Comparison of ENCODE assay signal across 12 cellular contexts in genomic region chr1:34127006-34128000, GRCh38. TPM values are rescaled to one million over a fixed set of nuclear protein-coding genes. Genes with fewer than 3 reads are reported as not detected.
DNase-seq lines count a peak whose midpoint lies in the region; ATAC-seq and TF ChIP-seq lines count a peak whose summit lies in the region.
"Had no signal": no experiment of that assay in that cellular context is flagged by ENCODE, and none has a peak within 500 bp of the region (broad histone marks: within the 10 kb centered on the region; RNA-seq: fewer than 3 reads in every experiment).

No MANE protein-coding gene starts in this region.

- no peaks in the 10 kb centered on the region for H3K36me3 ChIP-seq in BLaER1
- no peaks in the 10 kb centered on the region for H3K36me3 ChIP-seq in BLaER1 treated with 17β-estradiol and CSF1 and Interleukin-3, amounts not matched to agents 10 nM and 100 nM
- no peaks in the 10 kb centered on the region for H3K36me3 ChIP-seq in endodermal cell (ENCODE audit: control insufficient read depth, insufficient read depth, low read length)
- H3K36me3 ChIP-seq: HAP-1 had no signal

- H3K9me3 ChIP-seq in BLaER1, result peaks cover 6% of the 10 kb centered on the region; the same call in 1 of the 2 replicates
- peaks cover 6 to 13% (median 10%) of the 10 kb centered on the region in 11 experiments; a peak in 16 of 22 replicates for H3K9me3 ChIP-seq in BLaER1 treated with 17β-estradiol and CSF1 and Interleukin-3, amounts not matched to agents 10 nM and 100 nM (replicated peaks in 1 of 11)
- no peaks in the 10 kb centered on the region for H3K9me3 ChIP-seq in endodermal cell (ENCODE audit: control insufficient read depth, low read length)
- H3K9me3 ChIP-seq: A549, HAP-1 had no signal

- H3K27ac ChIP-seq in BLaER1, result peak overlapping the region; percentile 95
- peak overlapping the region in 9 of 11 experiments; percentile 36 to 90 (median 82); a peak in 17 of 22 replicates for H3K27ac ChIP-seq in BLaER1 treated with 17β-estradiol and CSF1 and Interleukin-3, amounts not matched to agents 10 nM and 100 nM
- no peak overlapping the region for H3K27ac ChIP-seq in endodermal cell (ENCODE audit: low read depth, low read length)
- H3K27ac ChIP-seq: A549, HL-60 had no signal

- H3K9me3 Mint-ChIP-seq in endodermal cell (no peaks in the 10 kb centered on the region), osteocyte (ENCODE audit: unreplicated experiment) (peaks cover 37% of the 10 kb centered on the region), nephron progenitor cell (no peaks in the 10 kb centered on the region)

- no peak for ATAC-seq in HG03469 (IDR thresholded peaks at IDR 0.05; ENCODE audit: unreplicated experiment)
- ATAC-seq: A549 had no signal

- no peak overlapping the region for H3K27ac Mint-ChIP-seq in endodermal cell
- no peak overlapping the region for H3K27ac Mint-ChIP-seq in osteocyte (ENCODE audit: unreplicated experiment)
- H3K27ac Mint-ChIP-seq in nephron progenitor cell, result no peak overlapping the region
- H3K27ac Mint-ChIP-seq: CD4-positive, CD25-positive, alpha-beta regulatory T cell had no signal

- H3K4me3 ChIP-seq in BLaER1 (peak overlapping the region; percentile 59), endodermal cell (ENCODE audit: low read length) (no peak overlapping the region)
- peak overlapping the region in 9 of 10 experiments; percentile 19 to 61 (median 52); a peak in 16 of 20 replicates for H3K4me3 ChIP-seq in BLaER1 treated with 17β-estradiol and CSF1 and Interleukin-3, amounts not matched to agents 10 nM and 100 nM
- H3K4me3 ChIP-seq: A549, HAP-1 had no signal

- peaks cover 8% of the 10 kb centered on the region for H3K27me3 Mint-ChIP-seq in endodermal cell (ENCODE audit: insufficient read depth)
- H3K27me3 Mint-ChIP-seq in osteocyte (ENCODE audit: unreplicated experiment), result no peaks in the 10 kb centered on the region
- peaks cover 16% of the 10 kb centered on the region for H3K27me3 Mint-ChIP-seq in nephron progenitor cell (ENCODE audit: low read depth, poor library complexity)

- TF ChIP-seq CTCF in endodermal cell (conservative IDR thresholded peaks at IDR 0.05) (no peak), osteocyte (IDR thresholded peaks at IDR 0.05) (no peak), nephron progenitor cell (IDR thresholded peaks at IDR 0.05) (no peak)

- peak overlapping the region; percentile 96 for H3K4me2 ChIP-seq in BLaER1
- H3K4me2 ChIP-seq in BLaER1 treated with 17β-estradiol and CSF1 and Interleukin-3, amounts not matched to agents 10 nM and 100 nM, result peak overlapping the region; percentile 87 to 100 (median 97)
- H3K4me2 ChIP-seq: A549 had no signal

- H3K9ac ChIP-seq in BLaER1 (peak overlapping the region; percentile 78), endodermal cell (ENCODE audit: extremely low read depth, low read length, poor library complexity, severe bottlenecking) (no peak overlapping the region)
- peak overlapping the region in 9 of 11 experiments; percentile 28 to 80 (median 72); a peak in 17 of 22 replicates for H3K9ac ChIP-seq in BLaER1 treated with 17β-estradiol and CSF1 and Interleukin-3, amounts not matched to agents 10 nM and 100 nM

- H3K27me3 ChIP-seq in BLaER1 (no peaks in the 10 kb centered on the region), endodermal cell (ENCODE audit: control insufficient read depth, insufficient read depth, low read length, poor library complexity, severe bottlenecking) (no peaks in the 10 kb centered on the region)
- no peaks in the 10 kb centered on the region for H3K27me3 ChIP-seq in BLaER1 treated with 17β-estradiol and CSF1 and Interleukin-3, amounts not matched to agents 10 nM and 100 nM

- H3K4me1 Mint-ChIP-seq in endodermal cell (no peaks in the 10 kb centered on the region), osteocyte (ENCODE audit: unreplicated experiment) (no peaks in the 10 kb centered on the region), nephron progenitor cell (no peaks in the 10 kb centered on the region)
- H3K4me1 Mint-ChIP-seq: CD4-positive, CD25-positive, alpha-beta regulatory T cell had no signal

- WGBS in endodermal cell (ENCODE audit: insufficient coverage in 1 of 2, insufficient read length in 1 of 2), 2 experiments, result 86 to 92% methylated on average over 13 to 15 of the region's 15 CpGs

- no peaks in the 10 kb centered on the region for H4K20me1 ChIP-seq in BLaER1
- H4K20me1 ChIP-seq in BLaER1 treated with 17β-estradiol and CSF1 and Interleukin-3, amounts not matched to agents 10 nM and 100 nM, result no peaks in the 10 kb centered on the region; a peak in 1 of 22 replicates

- H3K4me3 Mint-ChIP-seq in endodermal cell (no peak overlapping the region), osteocyte (ENCODE audit: unreplicated experiment) (no peak overlapping the region), nephron progenitor cell (no peak overlapping the region)
- H3K4me3 Mint-ChIP-seq: CD4-positive, CD25-positive, alpha-beta regulatory T cell had no signal

- H3K4me1 ChIP-seq in BLaER1, result peaks cover 76% of the 10 kb centered on the region
- peaks cover 39 to 82% (median 74%) of the 10 kb centered on the region in 10 experiments for H3K4me1 ChIP-seq in BLaER1 treated with 17β-estradiol and CSF1 and Interleukin-3, amounts not matched to agents 10 nM and 100 nM
- no peaks in the 10 kb centered on the region for H3K4me1 ChIP-seq in endodermal cell (ENCODE audit: control insufficient read depth, insufficient read depth, low read length)
- H3K4me1 ChIP-seq: A549, HAP-1 had no signal

- H3K36me3 Mint-ChIP-seq in endodermal cell (ENCODE audit: low read depth) (no peaks in the 10 kb centered on the region), osteocyte (ENCODE audit: unreplicated experiment) (no peaks in the 10 kb centered on the region), nephron progenitor cell (ENCODE audit: low read depth) (no peaks in the 10 kb centered on the region)
- H3K36me3 Mint-ChIP-seq: CD4-positive, CD25-positive, alpha-beta regulatory T cell had no signal

- peak; percentile 28 for DNase-seq in endodermal cell
- peak; percentile 66 for DNase-seq in osteocyte (ENCODE audit: extremely low spot score, unreplicated experiment)
- DNase-seq in nephron progenitor cell, result no peak
- DNase-seq: CD4-positive, CD25-positive, alpha-beta regulatory T cell; GF-D8 had no signal

RNA-seq across cellular contexts. Expression of gene CSMD2, which starts 37.7 kb away (rescaled TPM):
- total RNA-seq in endodermal cell (1 to 10 TPM in 1 of 2 donors, under 1 TPM in 1; 0.62 to 2.8 TPM), osteocyte (not detected in 2 replicates)
- polyA plus RNA-seq in endodermal cell (2013, experiment 1 of 2), result 3.9 TPM
- 3.1 TPM for polyA plus RNA-seq in endodermal cell (2013, experiment 2 of 2)
- total RNA-seq: CD4-positive, CD25-positive, alpha-beta regulatory T cell had no signal
- polyA plus RNA-seq: A549; CD4-positive, CD25-positive, alpha-beta regulatory T cell had no signal

RNA-seq across cellular contexts. Expression of gene C1orf94, which starts 49.4 kb away (rescaled TPM):
- under 1 TPM; 0.15 to 0.29 TPM for total RNA-seq in endodermal cell
- polyA plus RNA-seq in endodermal cell (2013, experiment 1 of 2), result 0.46 TPM
- 0.21 TPM for polyA plus RNA-seq in endodermal cell (2013, experiment 2 of 2)
- total RNA-seq in osteocyte, result not detected in 2 replicates
- total RNA-seq: CD4-positive, CD25-positive, alpha-beta regulatory T cell had no signal
- polyA plus RNA-seq: A549; BJ; CD4-positive, CD25-positive, alpha-beta regulatory T cell had no signal
